ENCODE assay signal across 21 cellular contexts in the genomic region with DNA sequence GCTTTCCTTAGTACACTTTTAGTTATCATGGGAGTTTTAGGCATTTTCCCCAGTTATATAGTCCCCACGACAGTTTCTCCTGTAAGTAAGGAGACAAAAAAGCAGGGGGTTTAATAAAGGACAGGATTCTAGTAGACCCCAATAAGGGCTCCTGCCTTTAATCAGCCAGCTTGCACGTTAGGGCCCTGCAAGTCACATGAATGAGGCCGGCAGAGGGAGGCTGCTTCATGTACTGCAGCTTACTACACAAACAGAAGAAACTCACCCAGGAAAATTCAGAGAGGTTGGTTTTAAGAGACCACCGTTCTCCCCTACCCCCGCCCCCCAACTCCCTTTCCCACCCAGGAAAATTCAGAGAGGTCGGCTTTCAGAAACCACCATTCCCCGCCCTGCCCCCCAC.
"Had no signal": no experiment of that assay in that cellular context is flagged by ENCODE, and none has a peak within 500 bp of the region (broad histone marks: within the 10 kb centered on the region; RNA-seq: fewer than 3 reads in every experiment).

No MANE protein-coding gene starts in this region.

- DNase-seq: activated CD4-positive, alpha-beta T cell treated with anti-CD3 and anti-CD28 coated beads for 4 hours; activated CD4-positive, alpha-beta T cell treated with anti-CD3 and anti-CD28 coated beads, Interleukin-2, amount 50 U/mL, for 48 hours; activated CD8-positive, alpha-beta memory T cell treated with anti-CD3 and anti-CD28 coated beads for 24 hours; activated effector memory CD4-positive, alpha-beta T cell treated with Interleukin-2 at 50 U/mL for 16 hours; activated naive CD4-positive, alpha-beta T cell treated with Interleukin-2 at 50 U/mL for 16 hours; effector memory CD8-positive, alpha-beta T cell; erythroblast; left colon; mammary epithelial cell; naive thymus-derived CD8-positive, alpha-beta T cell; right cardiac atrium; spleen; stimulated activated CD4-positive, alpha-beta T cell treated with anti-CD3 and anti-CD28 coated beads, Interleukin-2, amount 100 ng/mL, for 48 hours; stimulated activated naive CD8-positive, alpha-beta T cell treated with anti-CD3 and anti-CD28 coated beads, Interleukin-15, Interleukin-2, amounts not matched to agents 100 U/mL and 50 U/mL, for 24 hours; thyroid gland; upper lobe of right lung had no signal

- H3K4me1 ChIP-seq: gastroesophageal sphincter, spleen, thyroid gland, upper lobe of right lung had no signal

- H3K9me3 Mint-ChIP-seq: effector memory CD8-positive, alpha-beta T cell; naive thymus-derived CD8-positive, alpha-beta T cell; neural crest cell had no signal

- H3K27ac ChIP-seq: coronary artery, gastroesophageal sphincter, spleen, thyroid gland, upper lobe of right lung, VCaP had no signal

- H3K27me3 ChIP-seq: spleen, thyroid gland, upper lobe of right lung had no signal

- H3K36me3 ChIP-seq: gastroesophageal sphincter, spleen, thyroid gland, upper lobe of right lung had no signal

- H3K36me3 Mint-ChIP-seq: activated naive CD8-positive, alpha-beta T cell; naive thymus-derived CD8-positive, alpha-beta T cell had no signal

- H3K4me3 Mint-ChIP-seq: activated naive CD8-positive, alpha-beta T cell; effector memory CD8-positive, alpha-beta T cell; naive thymus-derived CD8-positive, alpha-beta T cell; neural crest cell had no signal

- H3K27ac Mint-ChIP-seq: activated naive CD8-positive, alpha-beta T cell; effector memory CD8-positive, alpha-beta T cell; naive thymus-derived CD8-positive, alpha-beta T cell had no signal

- ATAC-seq: effector memory CD8-positive, alpha-beta T cell; gastroesophageal sphincter; left colon; naive thymus-derived CD8-positive, alpha-beta T cell; right cardiac atrium; stimulated activated naive CD8-positive, alpha-beta T cell treated with anti-CD3 and anti-CD28 coated beads, Interleukin-15, Interleukin-2, amounts not matched to agents 100 U/mL and 50 U/mL, for 24 hours; upper lobe of right lung had no signal

- H3K4me1 Mint-ChIP-seq: naive thymus-derived CD8-positive, alpha-beta T cell; neural crest cell had no signal

- H3K9me3 ChIP-seq: spleen, thyroid gland, upper lobe of right lung had no signal

- H3K4me3 ChIP-seq: coronary artery, spleen, thyroid gland, upper lobe of right lung had no signal
